In the genomic region with DNA sequence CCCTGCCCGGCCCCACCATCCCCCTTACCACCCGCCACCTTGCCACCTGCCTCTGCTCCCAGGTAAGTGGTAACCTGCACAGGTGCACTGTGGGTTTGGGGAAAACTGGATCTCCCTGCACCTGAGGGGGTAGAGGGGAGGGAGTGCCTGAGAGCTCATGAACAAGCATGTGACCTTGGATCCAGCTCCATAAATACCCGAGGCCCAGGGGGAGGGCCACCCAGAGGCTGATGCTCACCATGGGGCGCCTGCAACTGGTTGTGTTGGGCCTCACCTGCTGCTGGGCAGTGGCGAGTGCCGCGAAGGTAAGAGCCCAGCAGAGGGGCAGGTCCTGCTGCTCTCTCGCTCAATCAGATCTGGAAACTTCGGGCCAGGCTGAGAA, we compare ENCODE assay signal across 9 cellular contexts. TPM values are rescaled to one million over a fixed set of nuclear protein-coding genes. Genes with fewer than 3 reads are reported as not detected.
A peak's percentile ranks its signal among the peaks of the same experiment; 100 is the strongest.
DNase-seq lines count a peak whose midpoint lies in the region; ATAC-seq and TF ChIP-seq lines count a peak whose summit lies in the region.
"Not testable (repeated sequence)": the region's sequence is repeated elsewhere in the genome, so short reads cannot be mapped to it uniquely, and the experiment has no call there.
"Had no signal": no experiment of that assay in that cellular context is flagged by ENCODE, and none has a peak within 500 bp of the region (broad histone marks: within the 10 kb centered on the region; RNA-seq: fewer than 3 reads in every experiment).

A gene (plus strand): TSS at position 218 of the 382 bp plus-strand sequence. CDS start 22 bp downstream, at position 240.

- not testable (repeated sequence) for H2BK120ac ChIP-seq in mesenchymal stem cell (ENCODE audit: low read depth, low read length)

- H4K91ac ChIP-seq in mesenchymal stem cell (ENCODE audit: low read length) = peak within 1 kb of the TSS; percentile 12

- not testable (repeated sequence) for H3F3A ChIP-seq in Loucy (ENCODE audit: low read depth)

- not testable (repeated sequence) for H3K27me3 Mint-ChIP-seq in activated CD4-positive, alpha-beta T cell treated with anti-CD3 and anti-CD28 coated beads, Interleukin-2, amount 10 ng/mL, durations not matched to agents 24 days and 14 days; progenitor cell of endocrine pancreas

- peak within 1 kb of the TSS; percentile 93 to 98 (median 98) for H3K27ac ChIP-seq in body of pancreas
- H3K27ac ChIP-seq in heart left ventricle = peak within 1 kb of the TSS in 9 of 12 donors; percentile 6 to 74 (median 52)
- H3K27ac ChIP-seq in mesenchymal stem cell (ENCODE audit: low read length, poor library complexity, severe bottlenecking) = not testable (repeated sequence)

- peaks cover 59% of the 10 kb centered on the region for H3K4me1 ChIP-seq in Loucy (ENCODE audit: insufficient read depth, low read length, poor library complexity, severe bottlenecking)
- peaks cover 53% of the 10 kb centered on the region for H3K4me1 ChIP-seq in body of pancreas
- H3K4me1 ChIP-seq in heart left ventricle = peaks cover 0 to 26% (median 16%) of the 10 kb centered on the region in 12 donors
- peaks cover 20% of the 10 kb centered on the region for H3K4me1 ChIP-seq in mesenchymal stem cell (ENCODE audit: control insufficient read depth, insufficient read depth, low read depth, low read length)

- peak within 1 kb of the TSS; percentile 96 for H3K9ac ChIP-seq in Loucy (ENCODE audit: low read depth, low read length, poor library complexity, severe bottlenecking)
- H3K9ac ChIP-seq in mesenchymal stem cell (ENCODE audit: low read length) = peak within 1 kb of the TSS; percentile 48

- H3K4me2 ChIP-seq in Loucy (ENCODE audit: low read depth, low read length, poor library complexity, severe bottlenecking) = peak within 1 kb of the TSS; percentile 97
- H3K4me2 ChIP-seq in mesenchymal stem cell (ENCODE audit: low read length, poor library complexity, severe bottlenecking) = not testable (repeated sequence)

- not testable (repeated sequence) for H3K27me3 ChIP-seq in Loucy (ENCODE audit: insufficient read depth, low read length, poor library complexity, severe bottlenecking); body of pancreas; heart left ventricle; mesenchymal stem cell (ENCODE audit: control insufficient read depth in 1 of 2, insufficient read depth in 1 of 2, low read length in 2 of 2)

- peak within 1 kb of the TSS; percentile 2 to 49 for H3K18ac ChIP-seq in mesenchymal stem cell (ENCODE audit: low read depth in 1 of 2, low read length in 2 of 2)

- 38% methylated on average over 4 of the region's 9 CpGs; no CpG with 5 or more reads in 1 of the 2 donors for WGBS in body of pancreas, 2 donors
- 67 to 75% (median 71%) methylated on average over 1 to 4 of the region's 9 CpGs for WGBS in heart left ventricle, 4 donors
- WGBS in mesenchymal stem cell = 88% methylated on average over 2 of the region's 9 CpGs

- TF ChIP-seq POLR2A in body of pancreas (IDR thresholded peaks at IDR 0.05) = peak; percentile 22 to 68 (median 27)
- not testable (repeated sequence) for TF ChIP-seq POLR2A in heart left ventricle (IDR thresholded peaks at IDR 0.05)

- peaks cover 34% of the 10 kb centered on the region for H3K4me1 Mint-ChIP-seq in activated CD4-positive, alpha-beta T cell treated with anti-CD3 and anti-CD28 coated beads, Interleukin-2, amount 10 ng/mL, durations not matched to agents 24 days and 14 days
- not testable (repeated sequence) for H3K4me1 Mint-ChIP-seq in progenitor cell of endocrine pancreas (ENCODE audit: low read depth)

- intact Hi-C loops in activated CD4-positive, alpha-beta T cell treated with anti-CD3 and anti-CD28 coated beads, Interleukin-2, amount 10 ng/mL, durations not matched to agents 24 days and 14 days (cut with micrococcal nuclease); body of pancreas (cut with DNase I); heart left ventricle (cut with DNase I): not testable (repeated sequence)

- not testable (repeated sequence) for TF ChIP-seq CTCF in Loucy (conservative IDR thresholded peaks at IDR 0.05; ENCODE audit: low read length); body of pancreas (IDR thresholded peaks at IDR 0.05); heart left ventricle (IDR thresholded peaks at IDR 0.05); progenitor cell of endocrine pancreas (IDR thresholded peaks at IDR 0.05; ENCODE audit: unreplicated experiment)

- peak; percentile 76 for ATAC-seq in body of pancreas
- peak in 3 of 4 donors; percentile 14 to 40 (median 16) for ATAC-seq in heart left ventricle

- H3K14ac ChIP-seq in mesenchymal stem cell (ENCODE audit: low read length in 2 of 2) = not testable (repeated sequence)

- H3K4ac ChIP-seq in mesenchymal stem cell (ENCODE audit: low read depth in 1 of 2, low read length in 2 of 2) = not testable (repeated sequence)

- not testable (repeated sequence) for H3K9me2 ChIP-seq in Loucy (replicated peaks; ENCODE audit: low read depth, low read length)

- DNase-seq in DMS53 (lab: John Stamatoyannopoulos, UW) = peak; percentile 58
- DNase-seq in NCI-H345 (lab: John Stamatoyannopoulos, UW) = peak; percentile 90
- DNase-seq in activated CD4-positive, alpha-beta T cell treated with anti-CD3 and anti-CD28 coated beads, Interleukin-2, amount 10 ng/mL, durations not matched to agents 24 days and 14 days; heart left ventricle; mesenchymal stem cell; progenitor cell of endocrine pancreas (ENCODE audit: low spot score, unreplicated experiment): not testable (repeated sequence)
- peak; percentile 94 to 99 (median 95) for DNase-seq in body of pancreas

- peak within 1 kb of the TSS; percentile 37 for H3K4me3 Mint-ChIP-seq in activated CD4-positive, alpha-beta T cell treated with anti-CD3 and anti-CD28 coated beads, Interleukin-2, amount 10 ng/mL, durations not matched to agents 24 days and 14 days
- H3K4me3 Mint-ChIP-seq in progenitor cell of endocrine pancreas (ENCODE audit: low read depth) = not testable (repeated sequence)

- H3K79me1 ChIP-seq in mesenchymal stem cell (replicated peaks; ENCODE audit: low read length, poor library complexity, severe bottlenecking) = not testable (repeated sequence)

- not testable (repeated sequence) for H3K36me3 Mint-ChIP-seq in activated CD4-positive, alpha-beta T cell treated with anti-CD3 and anti-CD28 coated beads, Interleukin-2, amount 10 ng/mL, durations not matched to agents 24 days and 14 days (ENCODE audit: low read depth); progenitor cell of endocrine pancreas (ENCODE audit: insufficient read depth)

- not testable (repeated sequence) for H2BK5ac ChIP-seq in mesenchymal stem cell (ENCODE audit: low read depth, low read length, poor library complexity, severe bottlenecking)

- H2AFZ ChIP-seq in Loucy (ENCODE audit: low read length); mesenchymal stem cell (ENCODE audit: low read depth, low read length): not testable (repeated sequence)

- H3K4me3 ChIP-seq in Loucy (ENCODE audit: low read length, poor library complexity, severe bottlenecking) (peak within 1 kb of the TSS; percentile 52), body of pancreas (peak within 1 kb of the TSS; percentile 25 to 43)
- H3K4me3 ChIP-seq in heart left ventricle; mesenchymal stem cell (ENCODE audit: insufficient read depth in 1 of 2, low read depth in 1 of 2, low read length in 2 of 2): not testable (repeated sequence)

- H2AK5ac ChIP-seq in mesenchymal stem cell (ENCODE audit: low read length, severe bottlenecking) = peak within 1 kb of the TSS; percentile 68

- not testable (repeated sequence) for H3K9me3 Mint-ChIP-seq in activated CD4-positive, alpha-beta T cell treated with anti-CD3 and anti-CD28 coated beads, Interleukin-2, amount 10 ng/mL, durations not matched to agents 24 days and 14 days; progenitor cell of endocrine pancreas (ENCODE audit: low read depth)

- H3K9me3 ChIP-seq in Loucy (ENCODE audit: insufficient read depth, low read depth, low read length); body of pancreas; heart left ventricle; mesenchymal stem cell (ENCODE audit: control insufficient read depth, low read length): not testable (repeated sequence)

- not testable (repeated sequence) for H3K23ac ChIP-seq in mesenchymal stem cell (ENCODE audit: low read length in 2 of 2)

- H3K79me2 ChIP-seq in Loucy (ENCODE audit: insufficient read depth, low read length) = not testable (repeated sequence)

- not testable (repeated sequence) for H4K8ac ChIP-seq in mesenchymal stem cell (ENCODE audit: low read length)

- H3K27ac Mint-ChIP-seq in activated CD4-positive, alpha-beta T cell treated with anti-CD3 and anti-CD28 coated beads, Interleukin-2, amount 10 ng/mL, durations not matched to agents 24 days and 14 days = peak within 1 kb of the TSS; percentile 62
- H3K27ac Mint-ChIP-seq in progenitor cell of endocrine pancreas = peak within 1 kb of the TSS; percentile 82

- H4K20me1 ChIP-seq in Loucy (ENCODE audit: insufficient read depth, low read length, poor library complexity, severe bottlenecking) = not testable (repeated sequence)

- H2BK12ac ChIP-seq in mesenchymal stem cell (ENCODE audit: low read length in 2 of 2) = not testable (repeated sequence)

- H2BK15ac ChIP-seq in mesenchymal stem cell (ENCODE audit: low read depth, poor library complexity, severe bottlenecking) = not testable (repeated sequence)

- H3K36me3 ChIP-seq in Loucy (ENCODE audit: insufficient read depth, low read length) = peaks cover 10% of the 10 kb centered on the region; the same call in 1 of the 2 replicates
- not testable (repeated sequence) for H3K36me3 ChIP-seq in body of pancreas (replicated peaks in 1 of 2; ENCODE audit: insufficient read depth in 1 of 2, low read depth in 2 of 2)
- H3K36me3 ChIP-seq in heart left ventricle = peaks cover 0 to 17% (median 9%) of the 10 kb centered on the region in 9 donors
- H3K36me3 ChIP-seq in mesenchymal stem cell (ENCODE audit: control insufficient read depth in 1 of 2, insufficient read depth in 2 of 2, low read depth in 1 of 2, low read length in 2 of 2) = peaks cover 19 to 49% of the 10 kb centered on the region in 2 experiments

RNA-seq across cellular contexts. Expression of the gene that starts here (rescaled TPM):
- total RNA-seq in activated CD4-positive, alpha-beta T cell treated with anti-CD3 and anti-CD28 coated beads, Interleukin-2, amount 10 ng/mL, durations not matched to agents 24 days and 14 days = 1.8 and 2.0 TPM in 2 replicates
- total RNA-seq in body of pancreas (1,000 to 10,000 TPM; 8,438 to 9,209 TPM), heart left ventricle (1 to 10 TPM; 1.1 to 4.0 (median 2.8) TPM), progenitor cell of endocrine pancreas (5.2 and 5.4 TPM in 2 replicates)
- 1 to 10 TPM in 1 of 2 donors, under 1 TPM in 1; 0.61 to 2.1 TPM for polyA plus RNA-seq in heart left ventricle
- 0.57 TPM for polyA plus RNA-seq in mesenchymal stem cell (2013, experiment 1 of 2)
- 0.55 TPM for polyA plus RNA-seq in mesenchymal stem cell (2013, experiment 2 of 2)
- polyA plus RNA-seq: naive thymus-derived CD4-positive, alpha-beta T cell had no signal

Comparison
In these comparisons a context has a peak if more than half of its experiments do, and no peak if none do; other contexts are left out.
1. RNA of the gene that starts here (total RNA-seq): 8,438 to 9,209 TPM in body of pancreas; 5.2 to 5.4 TPM in progenitor cell of endocrine pancreas, 1.1 to 4.0 TPM in heart left ventricle and 1.8 to 2.0 TPM in activated CD4-positive, alpha-beta T cell treated with anti-CD3 and anti-CD28 coated beads, Interleukin-2, amount 10 ng/mL, durations not matched to agents 24 days and 14 days; every median in the first group is over 1,000 times any median in the second.